35 cellular contexts compared by ENCODE assay signal in the genomic region with DNA sequence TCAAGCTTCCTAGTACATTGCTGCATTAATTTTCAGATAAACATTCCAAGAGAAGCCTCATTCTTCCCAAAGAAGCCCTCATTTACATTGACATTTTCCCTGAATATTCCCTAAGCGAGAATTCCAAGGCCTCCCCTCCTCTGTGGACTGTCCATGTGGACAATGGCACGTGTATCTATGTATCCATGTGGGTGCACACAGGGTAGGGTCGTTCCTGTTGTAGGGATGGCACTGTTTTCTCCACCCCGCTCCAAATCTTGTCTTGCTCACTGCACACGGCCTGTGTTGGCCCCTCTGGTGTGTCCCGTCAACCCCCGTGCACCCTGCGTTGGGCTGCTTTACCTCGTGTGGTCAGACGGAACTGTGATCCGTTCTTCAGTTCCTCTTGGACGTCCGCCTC.
DNase-seq lines count a peak whose midpoint lies in the region; ATAC-seq, FAIRE-seq and TF ChIP-seq lines count a peak whose summit lies in the region.
"Had no signal": no experiment of that assay in that cellular context is flagged by ENCODE, and none has a peak within 500 bp of the region (broad histone marks: within the 10 kb centered on the region; RNA-seq: fewer than 3 reads in every experiment).

No MANE protein-coding gene starts in this region.

- no peak overlapping the region for H3K4me3 Mint-ChIP-seq in activated CD8-positive, alpha-beta T cell treated with anti-CD3 and anti-CD28 coated beads for 36 hours
- H3K4me3 Mint-ChIP-seq: B cell; CD14-positive monocyte; CD4-positive, alpha-beta memory T cell; CD4-positive, alpha-beta T cell; CD4-positive, CD25-positive, alpha-beta regulatory T cell; CD8-positive, alpha-beta memory T cell; CD8-positive, alpha-beta T cell had no signal

- no peaks in the 10 kb centered on the region for H3K36me3 Mint-ChIP-seq in activated CD8-positive, alpha-beta T cell treated with anti-CD3 and anti-CD28 coated beads for 36 hours (ENCODE audit: low read depth)
- H3K36me3 Mint-ChIP-seq: CD14-positive monocyte; CD4-positive, alpha-beta memory T cell; CD4-positive, CD25-positive, alpha-beta regulatory T cell; CD8-positive, alpha-beta memory T cell; CD8-positive, alpha-beta T cell had no signal

- no peaks in the 10 kb centered on the region for H3K79me2 ChIP-seq in HepG2 (ENCODE audit: insufficient read depth, low read length)

- POLR2A ChIA-PET in HepG2 (lab: Yijun Ruan, JAX) = no interaction called here
- POLR2A ChIA-PET in activated CD8-positive, alpha-beta T cell treated with anti-CD3 and anti-CD28 coated beads for 36 hours (lab: Charles Lee) = no interaction called here

- H3K27ac Mint-ChIP-seq in activated CD8-positive, alpha-beta T cell treated with anti-CD3 and anti-CD28 coated beads for 36 hours = no peak overlapping the region
- H3K27ac Mint-ChIP-seq: B cell; CD14-positive monocyte; CD4-positive, alpha-beta T cell; CD4-positive, CD25-positive, alpha-beta regulatory T cell; CD8-positive, alpha-beta memory T cell; CD8-positive, alpha-beta T cell had no signal

- no peak for TF ChIP-seq EP300 in HepG2 (IDR thresholded peaks at IDR 0.05; ENCODE audit: low read depth in 2 of 2, low read length in 2 of 2)
- no peak for TF ChIP-seq EP300 in HepG2 (CRISPR knock-in tag; IDR thresholded peaks at IDR 0.05; ENCODE audit: borderline replicate concordance)
- TF ChIP-seq EP300 in esophagus muscularis mucosa (IDR thresholded peaks at IDR 0.05) = no peak
- TF ChIP-seq EP300 in sigmoid colon (IDR thresholded peaks at IDR 0.05) = no peak

- H3K27me3 ChIP-seq in HepG2 (ENCODE audit: control insufficient read depth in 1 of 2, insufficient read depth in 2 of 2, low read length in 2 of 2) = peaks cover 0 to 2% of the 10 kb centered on the region in 2 experiments; a peak in 1 of 5 replicates
- no peaks in the 10 kb centered on the region for H3K27me3 ChIP-seq in right lobe of liver
- peaks cover 0 to 4% (median 0%) of the 10 kb centered on the region in 4 donors for H3K27me3 ChIP-seq in esophagus muscularis mucosa
- H3K27me3 ChIP-seq in sigmoid colon = no peaks in the 10 kb centered on the region
- H3K27me3 ChIP-seq: BE2C; BLaER1; BLaER1 treated with 17β-estradiol and CSF1 and Interleukin-3, amounts not matched to agents 10 nM and 100 nM had no signal

- no peak overlapping the region for H3K27ac ChIP-seq in HepG2 (ENCODE audit: extremely low read length, insufficient read depth, low read length)
- no peak overlapping the region for H3K27ac ChIP-seq in right lobe of liver
- H3K27ac ChIP-seq in esophagus muscularis mucosa (replicated peaks in 1 of 4) = no peak overlapping the region
- no peak overlapping the region for H3K27ac ChIP-seq in sigmoid colon
- H3K27ac ChIP-seq: 22Rv1; A549; BLaER1; BLaER1 treated with 17β-estradiol and CSF1 and Interleukin-3, amounts not matched to agents 10 nM and 100 nM; C4-2B had no signal

- 32% methylated on average over 13 of the region's 13 CpGs for WGBS in HepG2 (ENCODE audit: low lambda C conversion rate)
- 77% methylated on average over 8 of the region's 13 CpGs for WGBS in right lobe of liver (ENCODE audit: insufficient coverage, low coverage, low lambda C conversion rate, missing lambda C conversion rate)
- WGBS in esophagus muscularis mucosa = 90% methylated on average over 13 of the region's 13 CpGs
- WGBS in sigmoid colon, 2 donors = 82 to 84% methylated on average over 13 of the region's 13 CpGs

- TF ChIP-seq POLR2A in HepG2 (IDR thresholded peaks at IDR 0.05; ENCODE audit: insufficient read depth in 1 of 2, low read depth in 2 of 2, low read length in 2 of 2) = no peak
- no peak for TF ChIP-seq POLR2A in right lobe of liver (IDR thresholded peaks at IDR 0.05)
- TF ChIP-seq POLR2A in esophagus muscularis mucosa (IDR thresholded peaks at IDR 0.05; ENCODE audit: low read depth) = no peak
- TF ChIP-seq POLR2A in sigmoid colon (IDR thresholded peaks at IDR 0.05) = no peak

- no peaks in the 10 kb centered on the region for H3K9me3 ChIP-seq in HepG2 (ENCODE audit: low read length)
- H3K9me3 ChIP-seq in right lobe of liver = no peaks in the 10 kb centered on the region
- no peaks in the 10 kb centered on the region for H3K9me3 ChIP-seq in esophagus muscularis mucosa
- H3K9me3 ChIP-seq in sigmoid colon = peaks cover 0 to 1% (median 0%) of the 10 kb centered on the region in 4 donors
- H3K9me3 ChIP-seq: A549, BE2C, Caco-2 had no signal

- DNase-seq in HepG2 (ENCODE audit: low spot score) (no peak), right lobe of liver (no peak), esophagus muscularis mucosa (ENCODE audit: extremely low spot score) (peak; percentile 57), sigmoid colon (peak; percentile 17), cardiac septum (ENCODE audit: low spot score) (no peak)
- no peak for DNase-seq in activated CD8-positive, alpha-beta T cell treated with anti-CD3 and anti-CD28 coated beads for 36 hours
- DNase-seq: 8988T; ACHN; AML-193; BE2C; C1 segment of cervical spinal cord; Caco-2; Calu3; CD4-positive, alpha-beta memory T cell; CD4-positive, alpha-beta T cell; CD4-positive, CD25-positive, alpha-beta regulatory T cell; CD8-positive, alpha-beta memory T cell; CD8-positive, alpha-beta T cell; COR-L47; DMS 273 treated with DMSO at 0.1 percent for 48 hours; DMS153; DMS53; DMS79; DMS79 treated with DMSO at 0.1 percent for 48 hours; DND-41; EL had no signal

- no peaks in the 10 kb centered on the region for H3K27me3 Mint-ChIP-seq in activated CD8-positive, alpha-beta T cell treated with anti-CD3 and anti-CD28 coated beads for 36 hours
- H3K27me3 Mint-ChIP-seq: B cell; CD4-positive, alpha-beta memory T cell; CD4-positive, alpha-beta T cell; CD4-positive, CD25-positive, alpha-beta regulatory T cell had no signal

- no peaks in the 10 kb centered on the region for H4K20me1 ChIP-seq in HepG2 (ENCODE audit: insufficient read depth, low read length)
- H4K20me1 ChIP-seq: BLaER1; BLaER1 treated with 17β-estradiol and CSF1 and Interleukin-3, amounts not matched to agents 10 nM and 100 nM had no signal

- TF ChIP-seq RAD21 in HepG2 (CRISPR knock-in tag; IDR thresholded peaks at IDR 0.05) = no peak

- in situ Hi-C loops in HepG2 (cut with HindIII; ENCODE audit: extremely low pct_ligation_motif_present, low pct_unique_long_range_greater_than_20kb) = no loop called here

- no peaks in the 10 kb centered on the region for H3K9me3 Mint-ChIP-seq in activated CD8-positive, alpha-beta T cell treated with anti-CD3 and anti-CD28 coated beads for 36 hours
- H3K9me3 Mint-ChIP-seq: CD4-positive, alpha-beta T cell had no signal

- H3K4me1 ChIP-seq in HepG2 (ENCODE audit: insufficient read depth, low read length) = no peaks in the 10 kb centered on the region
- no peaks in the 10 kb centered on the region for H3K4me1 ChIP-seq in right lobe of liver
- H3K4me1 ChIP-seq in esophagus muscularis mucosa = no peaks in the 10 kb centered on the region
- H3K4me1 ChIP-seq in sigmoid colon = no peaks in the 10 kb centered on the region
- H3K4me1 ChIP-seq: A549, BE2C, Caco-2 had no signal

- H3K9ac ChIP-seq in HepG2 (ENCODE audit: insufficient read depth, low read depth, low read length) = no peak overlapping the region
- H3K9ac ChIP-seq: BLaER1; BLaER1 treated with 17β-estradiol and CSF1 and Interleukin-3, amounts not matched to agents 10 nM and 100 nM had no signal

- FAIRE-seq in HepG2 (lab: Jason Lieb, UNC) = no peak
- FAIRE-seq: A204.1, A549, D721Med had no signal

- H3K36me3 ChIP-seq in HepG2 (replicated peaks in 1 of 2; ENCODE audit: control insufficient read depth in 1 of 2, insufficient read depth in 2 of 2, low read length in 2 of 2) (no peaks in the 10 kb centered on the region), right lobe of liver (no peaks in the 10 kb centered on the region), esophagus muscularis mucosa (no peaks in the 10 kb centered on the region), sigmoid colon (no peaks in the 10 kb centered on the region)
- H3K36me3 ChIP-seq: BE2C; BLaER1; BLaER1 treated with 17β-estradiol and CSF1 and Interleukin-3, amounts not matched to agents 10 nM and 100 nM had no signal

- BruUV-seq in HepG2 (replicated peaks; lab: Mats Ljungman, UMichigan) = no TSS peak

- intact Hi-C loops in HepG2 (cut with micrococcal nuclease; ENCODE audit: unreplicated experiment) = no loop called here
- intact Hi-C loops in right lobe of liver (cut with DNase I) = no loop called here
- intact Hi-C loops in esophagus muscularis mucosa (cut with DNase I) = no loop called here
- intact Hi-C loops in sigmoid colon (cut with DNase I) = no loop called here
- intact Hi-C loops in activated CD8-positive, alpha-beta T cell treated with anti-CD3 and anti-CD28 coated beads for 36 hours (cut with micrococcal nuclease) = no loop called here
- intact Hi-C loops in cardiac septum (cut with DNase I) = no loop called here

- no peak for TF ChIP-seq CTCF in HepG2 (CRISPR knock-in tag; IDR thresholded peaks at IDR 0.05)
- no peak for TF ChIP-seq CTCF in right lobe of liver (IDR thresholded peaks at IDR 0.05)
- no peak for TF ChIP-seq CTCF in esophagus muscularis mucosa (IDR thresholded peaks at IDR 0.05)
- TF ChIP-seq CTCF in sigmoid colon (IDR thresholded peaks at IDR 0.05) = no peak
- no peak for TF ChIP-seq CTCF in activated CD8-positive, alpha-beta T cell treated with anti-CD3 and anti-CD28 coated beads for 36 hours (IDR thresholded peaks at IDR 0.05)

- no peak overlapping the region for H3K4me2 ChIP-seq in HepG2 (ENCODE audit: low read depth, low read length)
- H3K4me2 ChIP-seq: A549; BLaER1; BLaER1 treated with 17β-estradiol and CSF1 and Interleukin-3, amounts not matched to agents 10 nM and 100 nM had no signal

- CTCF ChIA-PET in HepG2 (lab: Yijun Ruan, JAX; ENCODE audit: low intra/inter-chr PET ratio, low total read pairs) = no interaction called here
- CTCF ChIA-PET in activated CD8-positive, alpha-beta T cell treated with anti-CD3 and anti-CD28 coated beads for 36 hours (lab: Charles Lee) = no interaction called here

- H3K4me1 Mint-ChIP-seq in activated CD8-positive, alpha-beta T cell treated with anti-CD3 and anti-CD28 coated beads for 36 hours (ENCODE audit: low read depth) = no peaks in the 10 kb centered on the region
- H3K4me1 Mint-ChIP-seq: B cell; CD14-positive monocyte; CD4-positive, alpha-beta memory T cell; CD4-positive, CD25-positive, alpha-beta regulatory T cell; CD8-positive, alpha-beta memory T cell had no signal

- ATAC-seq in HepG2 (no peak), right lobe of liver (no peak)
- ATAC-seq in activated CD8-positive, alpha-beta T cell treated with anti-CD3 and anti-CD28 coated beads for 36 hours = no peak
- ATAC-seq: A549; CD8-positive, alpha-beta T cell had no signal

- H2AFZ ChIP-seq in HepG2 (ENCODE audit: low read length) = no peak overlapping the region

- no peak overlapping the region for H3K4me3 ChIP-seq in HepG2 (replicated peaks in 1 of 3; ENCODE audit: insufficient read depth in 1 of 3, low read depth in 2 of 3, low read length in 3 of 3)
- no peak overlapping the region for H3K4me3 ChIP-seq in right lobe of liver
- H3K4me3 ChIP-seq in esophagus muscularis mucosa = no peak overlapping the region
- no peak overlapping the region for H3K4me3 ChIP-seq in sigmoid colon
- H3K4me3 ChIP-seq: A549; BLaER1; BLaER1 treated with 17β-estradiol and CSF1 and Interleukin-3, amounts not matched to agents 10 nM and 100 nM had no signal

TF ChIP-seq in HepG2, 621 proteins besides CTCF, POLR2A, EP300 and RAD21 (continues in another document):
- TF ChIP-seq AHR (CRISPR knock-in tag; IDR thresholded peaks at IDR 0.05) = no peak

Comparison
In these comparisons a context has a peak if more than half of its experiments do, and no peak if none do; other contexts are left out.
1. DNase-seq: peak in esophagus muscularis mucosa (single experiment) and sigmoid colon (single experiment); none in HepG2 (single experiment), right lobe of liver (0 of 3), activated CD8-positive, alpha-beta T cell treated with anti-CD3 and anti-CD28 coated beads for 36 hours (single experiment) and cardiac septum (single experiment).